In genomic region chr10:7473474-7473873, GRCh38 we compare ENCODE assay signal across 28 cellular contexts.
"Had no signal": no experiment of that assay in that cellular context is flagged by ENCODE, and none has a peak within 500 bp of the region (broad histone marks: within the 10 kb centered on the region; RNA-seq: fewer than 3 reads in every experiment).

No MANE protein-coding gene starts in this region.

- H3K27ac ChIP-seq: coronary artery, esophagus squamous epithelium, gastrocnemius medialis, left ventricle myocardium inferior, pancreas, psoas muscle, thyroid gland, upper lobe of right lung had no signal

- H3K27ac Mint-ChIP-seq: activated CD4-positive, alpha-beta T cell treated with anti-CD3 and anti-CD28 coated beads for 36 hours; activated naive CD8-positive, alpha-beta T cell treated with anti-CD3 and anti-CD28 coated beads, Interleukin-2, amount 10 ng/mL, durations not matched to agents 7 days and 5 days; activated T-helper 2 cell treated with anti-CD3 and anti-CD28 coated beads, Interferon-gamma antibody, Interleukin-2, Interleukin-4, amounts not matched to agents 10 μg/mL and 5 μg/mL and 100 μg/mL, durations not matched to agents 14 hours and 24 hours and 36 hours; nephron; stimulated activated naive CD8-positive, alpha-beta T cell treated with anti-CD3 and anti-CD28 coated beads, Interleukin-15, Interleukin-2, amounts not matched to agents 100 ng/mL and 50 ng/mL, for 24 hours; WTC11 had no signal

- H3K4me3 Mint-ChIP-seq: activated T-cell treated with anti-CD3 and anti-CD28 coated beads, Interleukin-2, amount 50 U/mL, for 4 hours; nephron; stimulated activated naive CD8-positive, alpha-beta T cell treated with anti-CD3 and anti-CD28 coated beads, Interleukin-15, Interleukin-2, amounts not matched to agents 100 ng/mL and 50 ng/mL, for 24 hours; WTC11 had no signal

- H3K9me3 Mint-ChIP-seq: activated T-cell treated with anti-CD3 and anti-CD28 coated beads, Interleukin-2, amount 50 U/mL, for 4 hours; activated T-helper 2 cell treated with anti-CD3 and anti-CD28 coated beads, Interferon-gamma antibody, Interleukin-2, Interleukin-4, amounts not matched to agents 10 μg/mL and 5 μg/mL and 100 μg/mL, durations not matched to agents 14 hours and 24 hours and 36 hours; nephron; stimulated activated naive CD8-positive, alpha-beta T cell treated with anti-CD3 and anti-CD28 coated beads, Interleukin-15, Interleukin-2, amounts not matched to agents 100 ng/mL and 50 ng/mL, for 24 hours had no signal

- H3K36me3 Mint-ChIP-seq: WTC11 had no signal

- H3K36me3 ChIP-seq: esophagus squamous epithelium, gastrocnemius medialis, left ventricle myocardium inferior, pancreas, thyroid gland, upper lobe of right lung had no signal

- H3K27me3 ChIP-seq: thyroid gland, upper lobe of right lung had no signal

- H3K27me3 Mint-ChIP-seq: activated CD4-positive, alpha-beta T cell treated with anti-CD3 and anti-CD28 coated beads for 36 hours; activated naive CD8-positive, alpha-beta T cell treated with anti-CD3 and anti-CD28 coated beads, Interleukin-2, amount 10 ng/mL, durations not matched to agents 7 days and 5 days; stimulated activated naive CD8-positive, alpha-beta T cell treated with anti-CD3 and anti-CD28 coated beads, Interleukin-15, Interleukin-2, amounts not matched to agents 100 ng/mL and 50 ng/mL, for 24 hours had no signal

- H3K4me1 ChIP-seq: psoas muscle had no signal

- H3K4me3 ChIP-seq: coronary artery, esophagus squamous epithelium, gastrocnemius medialis, left ventricle myocardium inferior, pancreas, psoas muscle, thyroid gland, upper lobe of right lung had no signal

- H3K9me3 ChIP-seq: esophagus squamous epithelium, gastrocnemius medialis, left ventricle myocardium inferior, pancreas, psoas muscle, thyroid gland, upper lobe of right lung had no signal

- ATAC-seq: activated CD4-positive, alpha-beta T cell treated with anti-CD3 and anti-CD28 coated beads for 36 hours; activated T-cell treated with anti-CD3 and anti-CD28 coated beads, Interleukin-2, amount 50 U/mL, for 4 hours; gastrocnemius medialis; psoas muscle; right cardiac atrium; upper lobe of right lung; WTC11 had no signal

- FAIRE-seq: bronchial epithelial cell, pancreas had no signal

- DNase-seq: activated CD4-positive, alpha-beta T cell treated with anti-CD3 and anti-CD28 coated beads for 36 hours; activated CD4-positive, alpha-beta T cell treated with anti-CD3 and anti-CD28 coated beads, Interleukin-2, amount 50 U/mL, for 4 hours; activated CD8-positive, alpha-beta memory T cell treated with anti-CD3 and anti-CD28 coated beads, Interleukin-2, amount 50 U/mL, for 48 hours; activated naive CD4-positive, alpha-beta T cell; activated naive CD8-positive, alpha-beta T cell treated with anti-CD3 and anti-CD28 coated beads, Interleukin-2, amount 10 ng/mL, durations not matched to agents 7 days and 5 days; activated T-cell treated with anti-CD3 and anti-CD28 coated beads, Interleukin-2, amount 50 U/mL, for 4 hours; amniotic stem cell; cerebellar nuclear complex; esophagus squamous epithelium; gastrocnemius medialis; hippocampal formation; left ventricle myocardium inferior; mammary epithelial cell; midbrain; pancreas; psoas muscle; right cardiac atrium; stimulated activated CD4-positive, alpha-beta T cell treated with anti-CD3 and anti-CD28 coated beads, Interleukin-4, amount 100 ng/mL, for 4 hours; substantia nigra; T-helper 9 cell; thyroid gland; upper lobe of right lung had no signal
